In genomic region chr19:47247308-47247990, GRCh38 we compare ENCODE assay signal across 8 cellular contexts. TPM values are rescaled to one million over a fixed set of nuclear protein-coding genes. Genes with fewer than 3 reads are reported as not detected.
DNase-seq lines count a peak whose midpoint lies in the region; ATAC-seq, FAIRE-seq and TF ChIP-seq lines count a peak whose summit lies in the region.

No MANE protein-coding gene starts in this region.

- peaks cover 3% of the 10 kb centered on the region for H3K36me3 Mint-ChIP-seq in T-helper 2 cell treated with Interferon-gamma antibody and Interleukin-4, amounts not matched to agents 5 μg/mL and 100 μg/mL, for 36 hours (ENCODE audit: low read depth)

- H3K27me3 Mint-ChIP-seq in T-helper 2 cell treated with Interferon-gamma antibody and Interleukin-4, amounts not matched to agents 5 μg/mL and 100 μg/mL, for 36 hours (ENCODE audit: low read depth), result no peaks in the 10 kb centered on the region

- peak; percentile 31 for DNase-seq in DMS114 treated with DMSO at 0.1 percent for 48 hours (lab: John Stamatoyannopoulos, UW; ENCODE audit: unreplicated experiment)
- no peak for DNase-seq in LNCaP clone FGC (ENCODE audit: low read depth)
- peak; percentile 75 for DNase-seq in T-helper 2 cell treated with Interferon-gamma antibody and Interleukin-4, amounts not matched to agents 5 μg/mL and 100 μg/mL, for 36 hours (ENCODE audit: low spot score)
- DNase-seq in amygdala (lab: John Stamatoyannopoulos, UW), result peak in 44 of 56 donors; percentile 8 to 87 (median 35)
- peak; percentile 85 for DNase-seq in hepatocyte (ENCODE audit: low spot score)
- peak; percentile 45 for DNase-seq in smooth muscle cell (lab: John Stamatoyannopoulos, UW; ENCODE audit: unreplicated experiment)
- no peak for DNase-seq in GM12892 (ENCODE audit: insufficient read length)

- no peak overlapping the region for H2AFZ ChIP-seq in hepatocyte
- no peak overlapping the region for H2AFZ ChIP-seq in smooth muscle cell (ENCODE audit: low read depth)

- no peak overlapping the region for H3K9ac ChIP-seq in smooth muscle cell (ENCODE audit: low read depth)

- H3K4me1 ChIP-seq in hepatocyte (ENCODE audit: insufficient read depth) (peaks cover 4% of the 10 kb centered on the region), smooth muscle cell (ENCODE audit: low read depth) (no peaks in the 10 kb centered on the region)

- no peak overlapping the region for H3K4me3 Mint-ChIP-seq in T-helper 2 cell treated with Interferon-gamma antibody and Interleukin-4, amounts not matched to agents 5 μg/mL and 100 μg/mL, for 36 hours

- H3K79me2 ChIP-seq in hepatocyte (no peaks in the 10 kb centered on the region), smooth muscle cell (ENCODE audit: low read depth) (no peaks in the 10 kb centered on the region)

- peak; percentile 44 for TF ChIP-seq CTCF in LNCaP clone FGC (IDR thresholded peaks at IDR 0.05; ENCODE audit: control insufficient read depth, extremely low read depth, insufficient read depth)
- TF ChIP-seq CTCF in hepatocyte (IDR thresholded peaks at IDR 0.05; ENCODE audit: poor library complexity), result peak; percentile 93
- TF ChIP-seq CTCF in smooth muscle cell (IDR thresholded peaks at IDR 0.05; ENCODE audit: borderline replicate concordance, insufficient read depth, poor library complexity, severe bottlenecking), result peak; percentile 88

- peak overlapping the region; percentile 79 for H3K27ac Mint-ChIP-seq in T-helper 2 cell treated with Interferon-gamma antibody and Interleukin-4, amounts not matched to agents 5 μg/mL and 100 μg/mL, for 36 hours

- H3K9me3 Mint-ChIP-seq in T-helper 2 cell treated with Interferon-gamma antibody and Interleukin-4, amounts not matched to agents 5 μg/mL and 100 μg/mL, for 36 hours, result no peaks in the 10 kb centered on the region

- peaks cover 16% of the 10 kb centered on the region for H3K4me1 Mint-ChIP-seq in T-helper 2 cell treated with Interferon-gamma antibody and Interleukin-4, amounts not matched to agents 5 μg/mL and 100 μg/mL, for 36 hours (ENCODE audit: low read depth)

- no peak for FAIRE-seq in GM12892 (lab: Jason Lieb, UNC)

- H3K9me3 ChIP-seq in hepatocyte (ENCODE audit: low read depth), result no peaks in the 10 kb centered on the region
- no peaks in the 10 kb centered on the region for H3K9me3 ChIP-seq in smooth muscle cell (replicated peaks; ENCODE audit: low read depth)

- H3K4me2 ChIP-seq in hepatocyte (no peak overlapping the region), smooth muscle cell (peak overlapping the region; percentile 22)

- no peak for TF ChIP-seq POLR2A in GM12892 (IDR thresholded peaks at IDR 0.05; ENCODE audit: low read depth, low read length)

- H3K4me3 ChIP-seq in LNCaP clone FGC (ENCODE audit: low read depth, low read length) (no peak overlapping the region), hepatocyte (no peak overlapping the region), smooth muscle cell (no peak overlapping the region)

- no peaks in the 10 kb centered on the region for H3K36me3 ChIP-seq in hepatocyte (replicated peaks; ENCODE audit: insufficient read depth, low read depth)
- no peaks in the 10 kb centered on the region for H3K36me3 ChIP-seq in smooth muscle cell (ENCODE audit: low read depth)

- H3K9me2 ChIP-seq in hepatocyte (replicated peaks; ENCODE audit: insufficient read depth), result no peaks in the 10 kb centered on the region

- no peaks in the 10 kb centered on the region for H4K20me1 ChIP-seq in hepatocyte (ENCODE audit: insufficient read depth, poor library complexity, severe bottlenecking)
- no peaks in the 10 kb centered on the region for H4K20me1 ChIP-seq in smooth muscle cell (ENCODE audit: low read depth)

- WGBS in hepatocyte (ENCODE audit: low lambda C conversion rate, missing lambda C conversion rate), result 41% methylated on average over 25 of the region's 25 CpGs
- 43% methylated on average over 25 of the region's 25 CpGs for WGBS in smooth muscle cell (ENCODE audit: low lambda C conversion rate)

- H3F3A ChIP-seq in smooth muscle cell (ENCODE audit: low read depth), result peaks cover 4% of the 10 kb centered on the region

- no peaks in the 10 kb centered on the region for H3K27me3 ChIP-seq in hepatocyte
- H3K27me3 ChIP-seq in smooth muscle cell (ENCODE audit: low read depth), result no peaks in the 10 kb centered on the region

- H3K27ac ChIP-seq in hepatocyte, result no peak overlapping the region
- H3K27ac ChIP-seq in smooth muscle cell (ENCODE audit: low read depth), result no peak overlapping the region

- no peak for ATAC-seq in GM21360 (IDR thresholded peaks at IDR 0.05; ENCODE audit: unreplicated experiment)

RNA-seq across cellular contexts. Expression of gene CCDC9, which starts 8.9 kb away (rescaled TPM):
- total RNA-seq in hepatocyte (5.2 and 7.9 TPM in 2 replicates), smooth muscle cell (4.7 and 6.4 TPM in 2 replicates)
- polyA plus RNA-seq in hepatocyte (13.0 and 19.6 TPM in 2 replicates), smooth muscle cell (12.7 and 29.5 TPM in 2 replicates)
- polyA plus RNA-seq in GM12892 (2012; ENCODE audit: missing spikeins), result 8.4 TPM

RNA-seq across cellular contexts. Expression of gene BBC3, which starts 16.4 kb away (rescaled TPM):
- total RNA-seq in hepatocyte (8.0 and 9.9 TPM in 2 replicates), smooth muscle cell (8.2 and 10.2 TPM in 2 replicates)
- polyA plus RNA-seq in hepatocyte (14.7 and 22.0 TPM in 2 replicates), smooth muscle cell (28.2 and 29.9 TPM in 2 replicates)
- polyA plus RNA-seq in GM12892 (2012; ENCODE audit: missing spikeins), result 6.5 TPM

RNA-seq across cellular contexts. Expression of gene INAFM1, which starts 27.2 kb away (rescaled TPM):
- total RNA-seq in hepatocyte (1.7 and 1.9 TPM in 2 replicates), smooth muscle cell (7.2 and 8.0 TPM in 2 replicates)
- polyA plus RNA-seq in hepatocyte (11.9 and 13.8 TPM in 2 replicates), smooth muscle cell (29.7 and 31.5 TPM in 2 replicates)
- polyA plus RNA-seq in GM12892 (2012; ENCODE audit: missing spikeins), result 0.98 TPM

Comparison
In these comparisons a context has a peak if more than half of its experiments do, and no peak if none do; other contexts are left out.
1. DNase-seq: peak in DMS114 treated with DMSO at 0.1 percent for 48 hours (single experiment), T-helper 2 cell treated with Interferon-gamma antibody and Interleukin-4, amounts not matched to agents 5 μg/mL and 100 μg/mL, for 36 hours (single experiment), amygdala (44 of 56), hepatocyte (single experiment) and smooth muscle cell (single experiment); none in LNCaP clone FGC (single experiment) and GM12892 (single experiment).
2. Peak in every context shown above with its lines, with median percentiles within 50 percentile points of each other: CTCF ChIP-seq.